In genomic region chr19:19033176-19033425, GRCh38 we compare ENCODE assay signal across 8 cellular contexts.
A peak's percentile ranks its signal among the peaks of the same experiment; 100 is the strongest.
DNase-seq lines count a peak whose midpoint lies in the region; ATAC-seq and TF ChIP-seq lines count a peak whose summit lies in the region.

No MANE protein-coding gene starts in this region.

- DNase-seq in NB4 (ENCODE audit: low read depth) (no peak), epithelial cell of esophagus (ENCODE audit: low read depth) (no peak), GM20000 (ENCODE audit: low spot score) (no peak), kidney tubule cell (ENCODE audit: low spot score) (no peak)

- TF ChIP-seq CTCF in NB4 (IDR thresholded peaks at IDR 0.05; ENCODE audit: low read depth, low read length): no peak
- no peak for TF ChIP-seq CTCF in epithelial cell of esophagus (IDR thresholded peaks at IDR 0.05; ENCODE audit: insufficient read depth, low read depth, low read length, missing control alignments)
- TF ChIP-seq CTCF in GM20000 (IDR thresholded peaks at IDR 0.05; ENCODE audit: extremely low read depth, missing control alignments): no peak

- H3K4me1 ChIP-seq in rectal smooth muscle tissue (ENCODE audit: control insufficient read depth, insufficient read depth, low read length): peaks cover 3% of the 10 kb centered on the region

- H3K9ac ChIP-seq in rectal smooth muscle tissue (ENCODE audit: low read length): peak overlapping the region; percentile 71

- peaks cover 8% of the 10 kb centered on the region for H3K36me3 ChIP-seq in rectal smooth muscle tissue (ENCODE audit: control insufficient read depth, insufficient read depth, low read length)

- H3K4me3 ChIP-seq in NB4 (ENCODE audit: low read depth, low read length) (peak overlapping the region; percentile 85), epithelial cell of esophagus (ENCODE audit: low read length) (peak overlapping the region; percentile 91), rectal smooth muscle tissue (ENCODE audit: low read length) (peak overlapping the region; percentile 79)

- ATAC-seq in GM18517 (IDR thresholded peaks at IDR 0.05; ENCODE audit: unreplicated experiment): peak; percentile 17
- ATAC-seq in HG03280 (IDR thresholded peaks at IDR 0.05; ENCODE audit: unreplicated experiment): no peak
- ATAC-seq in GM18502 (IDR thresholded peaks at IDR 0.05; ENCODE audit: poor library complexity, unreplicated experiment): no peak

- no peak for TF ChIP-seq POLR2A in NB4 (IDR thresholded peaks at IDR 0.05; ENCODE audit: extremely low read depth, insufficient read length)

- H3K27ac ChIP-seq in rectal smooth muscle tissue (ENCODE audit: low read depth, low read length): peak overlapping the region; percentile 81

- no peaks in the 10 kb centered on the region for H3K27me3 ChIP-seq in rectal smooth muscle tissue (ENCODE audit: control insufficient read depth, insufficient read depth, low read length)
